Comparison of ENCODE assay signal across 19 cellular contexts in genomic region chr12:8014836-8015235, GRCh38.
"Had no signal": no experiment of that assay in that cellular context is flagged by ENCODE, and none has a peak within 500 bp of the region (broad histone marks: within the 10 kb centered on the region; RNA-seq: fewer than 3 reads in every experiment).

No MANE protein-coding gene starts in this region.

- H3K36me3 ChIP-seq: gastrocnemius medialis, tibial nerve, uterus had no signal

- ATAC-seq: activated CD8-positive, alpha-beta T cell treated with anti-CD3 and anti-CD28 coated beads for 36 hours; activated T-helper 17 cell treated with anti-CD3 and anti-CD28 coated beads, Interleukin-2, amount 50 U/mL, for 72 hours; gastrocnemius medialis; natural killer cell treated with Interleukin-12 subunit alpha and Interleukin-12 subunit beta and Interleukin-15 and Interleukin-18, amount 100 ng/mL, for 72 hours; stimulated activated naive CD8-positive, alpha-beta T cell treated with anti-CD3 and anti-CD28 coated beads, Interleukin-15, Interleukin-2, amounts not matched to agents 100 U/mL and 50 U/mL, for 24 hours had no signal

- H3K27ac ChIP-seq: gastrocnemius medialis, tibial nerve, uterus had no signal

- H3K9me3 ChIP-seq: gastrocnemius medialis, tibial nerve, uterus had no signal

- H3K4me3 ChIP-seq: gastrocnemius medialis, lung, tibial nerve, uterus had no signal

- DNase-seq: activated CD4-positive, alpha-beta T cell treated with anti-CD3 and anti-CD28 coated beads for 48 hours; activated CD4-positive, CD25-positive, alpha-beta regulatory T cell; activated CD8-positive, alpha-beta T cell treated with anti-CD3 and anti-CD28 coated beads for 36 hours; activated naive CD4-positive, alpha-beta T cell treated with anti-CD3 and anti-CD28 coated beads for 36 hours; activated T-cell treated with anti-CD3 and anti-CD28 coated beads, Interleukin-2, amount 50 U/mL, for 1 hour; caudate nucleus; erythroblast; gastrocnemius medialis; head of caudate nucleus; immature natural killer cell; nucleus accumbens; stimulated activated naive CD8-positive, alpha-beta T cell treated with anti-CD3 and anti-CD28 coated beads, Interleukin-15, Interleukin-2, amounts not matched to agents 100 U/mL and 50 U/mL, for 24 hours; substantia nigra; T1000; uterus had no signal
